ENCODE assay signal across 14 cellular contexts in genomic region chr15:80913541-80913940, GRCh38.
DNase-seq lines count a peak whose midpoint lies in the region; TF ChIP-seq lines count a peak whose summit lies in the region.
"Had no signal": no experiment of that assay in that cellular context is flagged by ENCODE, and none has a peak within 500 bp of the region (broad histone marks: within the 10 kb centered on the region; RNA-seq: fewer than 3 reads in every experiment).

No MANE protein-coding gene starts in this region.

- peaks cover 82% of the 10 kb centered on the region for H3K36me3 Mint-ChIP-seq in osteocyte (ENCODE audit: unreplicated experiment)

- H3K27ac ChIP-seq in C4-2B (peak overlapping the region; percentile 64; the same call in 1 of the 2 replicates), A673 (ENCODE audit: low read depth, low read length, poor library complexity, severe bottlenecking) (no peak overlapping the region)
- H3K27ac ChIP-seq: A549, BLaER1 had no signal

- no TSS peak for BruUV-seq in A673 (replicated peaks; lab: Mats Ljungman, UMichigan)

- TF ChIP-seq CTCF in C4-2B (conservative IDR thresholded peaks at IDR 0.05) (no peak), LNCaP clone FGC (IDR thresholded peaks at IDR 0.05; ENCODE audit: control insufficient read depth, extremely low read depth, insufficient read depth) (no peak), osteocyte (IDR thresholded peaks at IDR 0.05) (no peak), A673 (conservative IDR thresholded peaks at IDR 0.05; ENCODE audit: low read depth, low read length) (no peak)

- no peaks in the 10 kb centered on the region for H3K9me3 Mint-ChIP-seq in osteocyte (ENCODE audit: unreplicated experiment)
- H3K9me3 Mint-ChIP-seq: H9 had no signal

- no peaks in the 10 kb centered on the region for H3K27me3 Mint-ChIP-seq in osteocyte (ENCODE audit: unreplicated experiment)

- peaks cover 4% of the 10 kb centered on the region for H3K4me1 Mint-ChIP-seq in osteocyte (ENCODE audit: unreplicated experiment)

- no peaks in the 10 kb centered on the region for H3K27me3 ChIP-seq in A673 (replicated peaks; ENCODE audit: insufficient read depth, low read depth, low read length, poor library complexity)
- H3K27me3 ChIP-seq: BLaER1 had no signal

- H3K9me3 ChIP-seq in A673 (ENCODE audit: low read depth, low read length, poor library complexity, severe bottlenecking), result no peaks in the 10 kb centered on the region

- no peak overlapping the region for H3K4me3 ChIP-seq in LNCaP clone FGC (ENCODE audit: low read depth, low read length)
- H3K4me3 ChIP-seq in A673 (ENCODE audit: low read depth, low read length, poor library complexity, severe bottlenecking), result no peak overlapping the region
- H3K4me3 ChIP-seq: A549, BLaER1, GM12878 had no signal

- H3K27ac Mint-ChIP-seq in osteocyte (ENCODE audit: unreplicated experiment), result peak overlapping the region; percentile 33
- H3K27ac Mint-ChIP-seq: CD8-positive, alpha-beta T cell; H9 had no signal

- intact Hi-C loops in A673 (cut with micrococcal nuclease; ENCODE audit: unreplicated experiment), result no loop called here

- POLR2A ChIA-PET in A673 (lab: Charles Lee; ENCODE audit: low non-redundant PET), result no interaction called here

- DNase-seq in LNCaP clone FGC (ENCODE audit: low read depth), result peak; percentile 81
- no peak for DNase-seq in osteocyte (ENCODE audit: extremely low spot score, unreplicated experiment)
- no peak for DNase-seq in dedifferentiated amniotic fluid mesenchymal stem cell (ENCODE audit: extremely low spot score)
- no peak for DNase-seq in A673 (ENCODE audit: low spot score)
- no peak for DNase-seq in T-helper 1 cell
- DNase-seq: Calu3; CD8-positive, alpha-beta T cell; DND-41; EL; H9 had no signal

- CTCF ChIA-PET in A673 (lab: Charles Lee), result no interaction called here

- no peaks in the 10 kb centered on the region for H3K4me1 ChIP-seq in A673 (ENCODE audit: insufficient read depth, low read length, poor library complexity, severe bottlenecking)
- H3K4me1 ChIP-seq: A549 had no signal

- no peak overlapping the region for H3K4me3 Mint-ChIP-seq in osteocyte (ENCODE audit: unreplicated experiment)
- H3K4me3 Mint-ChIP-seq: CD8-positive, alpha-beta T cell; H9 had no signal

- H3K36me3 ChIP-seq in A673 (ENCODE audit: insufficient read depth, low read length, poor library complexity, severe bottlenecking), result no peaks in the 10 kb centered on the region
- H3K36me3 ChIP-seq: BLaER1 had no signal
